ENCODE assay signal across 21 cellular contexts in genomic region chr13:43270043-43270830, GRCh38.
DNase-seq lines count a peak whose midpoint lies in the region; ATAC-seq and TF ChIP-seq lines count a peak whose summit lies in the region.
"Had no signal": no experiment of that assay in that cellular context is flagged by ENCODE, and none has a peak within 500 bp of the region (broad histone marks: within the 10 kb centered on the region; RNA-seq: fewer than 3 reads in every experiment).

No MANE protein-coding gene starts in this region.

- H3K9me3 Mint-ChIP-seq in WTC11: no peaks in the 10 kb centered on the region
- H3K9me3 Mint-ChIP-seq: activated naive CD4-positive, alpha-beta T cell treated with anti-CD3 and anti-CD28 coated beads for 36 hours; natural killer cell; stimulated activated naive B cell treated with anti-CD40 and anti-IgM and Interleukin-4, amounts not matched to agents 10 μg/mL and 1 μg/mL and 100 μg/mL, for 72 hours had no signal

- H3K79me1 ChIP-seq in mesenchymal stem cell (replicated peaks; ENCODE audit: low read length, poor library complexity, severe bottlenecking): no peaks in the 10 kb centered on the region

- POLR2A ChIA-PET in WTC11 (lab: Charles Lee) (no interaction called here), HEK293T (lab: Yijun Ruan, JAX) (no interaction called here)

- H3K23ac ChIP-seq in mesenchymal stem cell (ENCODE audit: low read length in 2 of 2): no peak overlapping the region

- no peaks in the 10 kb centered on the region for H3K9me3 ChIP-seq in mammary epithelial cell (replicated peaks; ENCODE audit: insufficient read depth, low read length)
- H3K9me3 ChIP-seq in breast epithelium: no peaks in the 10 kb centered on the region
- no peaks in the 10 kb centered on the region for H3K9me3 ChIP-seq in mesenchymal stem cell (ENCODE audit: control insufficient read depth, low read length)
- no peaks in the 10 kb centered on the region for H3K9me3 ChIP-seq in smooth muscle cell (replicated peaks; ENCODE audit: low read depth)
- no peaks in the 10 kb centered on the region for H3K9me3 ChIP-seq in Karpas-422 (ENCODE audit: low read length)
- H3K9me3 ChIP-seq: lower lobe of right lung, upper lobe of right lung had no signal

- 94% methylated on average over 4 of the region's 4 CpGs for WGBS in mammary epithelial cell (ENCODE audit: low coverage, missing lambda C conversion rate)
- WGBS in mesenchymal stem cell: 81% methylated on average over 4 of the region's 4 CpGs
- WGBS in smooth muscle cell (ENCODE audit: low lambda C conversion rate): 72% methylated on average over 4 of the region's 4 CpGs

- H3K27ac ChIP-seq in mammary epithelial cell (ENCODE audit: insufficient read depth, low read depth, low read length) (peak overlapping the region; percentile 66), breast epithelium (no peak overlapping the region), mesenchymal stem cell (ENCODE audit: low read length, poor library complexity, severe bottlenecking) (peak overlapping the region; percentile 23), smooth muscle cell (ENCODE audit: low read depth) (peak overlapping the region; percentile 55), Karpas-422 (ENCODE audit: low read length) (no peak overlapping the region)
- H3K27ac ChIP-seq: coronary artery, lower lobe of right lung, upper lobe of right lung had no signal

- H3K4me3 ChIP-seq in mammary epithelial cell (replicated peaks in 1 of 3; ENCODE audit: insufficient read depth in 1 of 3, low read depth in 2 of 3, low read length in 3 of 3) (no peak overlapping the region), breast epithelium (no peak overlapping the region), mesenchymal stem cell (ENCODE audit: insufficient read depth in 1 of 2, low read depth in 1 of 2, low read length in 2 of 2) (no peak overlapping the region), smooth muscle cell (no peak overlapping the region), Karpas-422 (ENCODE audit: low read length) (no peak overlapping the region)
- H3K4me3 ChIP-seq: coronary artery, lower lobe of right lung, upper lobe of right lung had no signal

- H3K27ac Mint-ChIP-seq in WTC11: no peak overlapping the region
- H3K27ac Mint-ChIP-seq: activated naive CD4-positive, alpha-beta T cell treated with anti-CD3 and anti-CD28 coated beads for 36 hours; CD14-positive monocyte; natural killer cell; stimulated activated naive B cell treated with anti-CD40 and anti-IgM and Interleukin-4, amounts not matched to agents 10 μg/mL and 1 μg/mL and 100 μg/mL, for 72 hours had no signal

- peak overlapping the region; percentile 31 for H2AK5ac ChIP-seq in mesenchymal stem cell (ENCODE audit: low read length, severe bottlenecking)

- no peak overlapping the region for H2BK15ac ChIP-seq in mesenchymal stem cell (ENCODE audit: low read depth, poor library complexity, severe bottlenecking)

- H3K36me3 Mint-ChIP-seq in WTC11: no peaks in the 10 kb centered on the region
- H3K36me3 Mint-ChIP-seq: CD14-positive monocyte; natural killer cell; stimulated activated naive B cell treated with anti-CD40 and anti-IgM and Interleukin-4, amounts not matched to agents 10 μg/mL and 1 μg/mL and 100 μg/mL, for 72 hours had no signal

- no peak overlapping the region for H4K8ac ChIP-seq in mesenchymal stem cell (ENCODE audit: low read length)

- peaks cover 2% of the 10 kb centered on the region; the same call in 1 of the 2 replicates for H3K27me3 Mint-ChIP-seq in WTC11 (ENCODE audit: low read depth)

- H3K36me3 ChIP-seq in mammary epithelial cell (ENCODE audit: insufficient read depth, low read length) (no peaks in the 10 kb centered on the region), breast epithelium (no peaks in the 10 kb centered on the region), mesenchymal stem cell (ENCODE audit: control insufficient read depth in 1 of 2, insufficient read depth in 2 of 2, low read depth in 1 of 2, low read length in 2 of 2) (peaks cover 0 to 4% of the 10 kb centered on the region in 2 experiments), smooth muscle cell (ENCODE audit: low read depth) (no peaks in the 10 kb centered on the region), Karpas-422 (ENCODE audit: insufficient read depth, low read length) (no peaks in the 10 kb centered on the region)
- H3K36me3 ChIP-seq: lower lobe of right lung, upper lobe of right lung had no signal

- intact Hi-C loops in mammary epithelial cell (cut with micrococcal nuclease): no loop called here
- intact Hi-C loops in breast epithelium (cut with DNase I; ENCODE audit: low total_unique reads): no loop called here

- no peaks in the 10 kb centered on the region for H3K27me3 ChIP-seq in mammary epithelial cell (ENCODE audit: insufficient read depth, low read length)
- no peaks in the 10 kb centered on the region for H3K27me3 ChIP-seq in breast epithelium
- no peaks in the 10 kb centered on the region for H3K27me3 ChIP-seq in mesenchymal stem cell (ENCODE audit: control insufficient read depth in 1 of 2, insufficient read depth in 1 of 2, low read length in 2 of 2)
- H3K27me3 ChIP-seq in smooth muscle cell (ENCODE audit: low read depth): no peaks in the 10 kb centered on the region
- H3K27me3 ChIP-seq in Karpas-422 (ENCODE audit: low read length): no peaks in the 10 kb centered on the region
- H3K27me3 ChIP-seq: upper lobe of right lung had no signal

- no peak overlapping the region for H3K14ac ChIP-seq in mesenchymal stem cell (ENCODE audit: low read length in 2 of 2)

- peak; percentile 31; the same call in 1 of the 2 replicates for ATAC-seq in WTC11
- ATAC-seq: natural killer cell; stimulated activated naive B cell treated with anti-CD40 and anti-IgM and Interleukin-4, amounts not matched to agents 10 μg/mL and 1 μg/mL and 100 μg/mL, for 72 hours had no signal

- no peaks in the 10 kb centered on the region for H4K20me1 ChIP-seq in mammary epithelial cell (ENCODE audit: insufficient read depth, low read length)
- no peaks in the 10 kb centered on the region for H4K20me1 ChIP-seq in smooth muscle cell (ENCODE audit: low read depth)
- H4K20me1 ChIP-seq in Karpas-422 (ENCODE audit: insufficient read depth, low read depth, low read length): no peaks in the 10 kb centered on the region

- no peak overlapping the region for H3K4me3 Mint-ChIP-seq in WTC11
- H3K4me3 Mint-ChIP-seq: activated naive CD4-positive, alpha-beta T cell treated with anti-CD3 and anti-CD28 coated beads for 36 hours; CD14-positive monocyte; natural killer cell; stimulated activated naive B cell treated with anti-CD40 and anti-IgM and Interleukin-4, amounts not matched to agents 10 μg/mL and 1 μg/mL and 100 μg/mL, for 72 hours had no signal

- H3K79me2 ChIP-seq in mammary epithelial cell (ENCODE audit: insufficient read depth, low read length): no peaks in the 10 kb centered on the region
- no peaks in the 10 kb centered on the region for H3K79me2 ChIP-seq in smooth muscle cell (ENCODE audit: low read depth)
- H3K79me2 ChIP-seq in Karpas-422 (ENCODE audit: low read length): no peaks in the 10 kb centered on the region

- peaks cover 29% of the 10 kb centered on the region for H3K4me1 Mint-ChIP-seq in WTC11
- H3K4me1 Mint-ChIP-seq: CD14-positive monocyte; stimulated activated naive B cell treated with anti-CD40 and anti-IgM and Interleukin-4, amounts not matched to agents 10 μg/mL and 1 μg/mL and 100 μg/mL, for 72 hours had no signal

- in situ Hi-C loops in mammary epithelial cell (cut with MboI; ENCODE audit: low sequenced_read_pairs in 2 of 2): no loop called here

- peak overlapping the region; percentile 39 for H2BK5ac ChIP-seq in mesenchymal stem cell (ENCODE audit: low read depth, low read length, poor library complexity, severe bottlenecking)

- H2BK12ac ChIP-seq in mesenchymal stem cell (ENCODE audit: low read length in 2 of 2): peak overlapping the region in 1 of 2 experiments; percentile 20

- BruUV-seq in mammary epithelial cell (replicated peaks; lab: Mats Ljungman, UMichigan): no TSS peak

- H3K4me1 ChIP-seq in mammary epithelial cell (ENCODE audit: insufficient read depth, low read length) (peaks cover 26% of the 10 kb centered on the region), breast epithelium (no peaks in the 10 kb centered on the region), mesenchymal stem cell (ENCODE audit: control insufficient read depth, insufficient read depth, low read depth, low read length) (peaks cover 13% of the 10 kb centered on the region), smooth muscle cell (ENCODE audit: low read depth) (peaks cover 21% of the 10 kb centered on the region), Karpas-422 (ENCODE audit: low read length) (no peaks in the 10 kb centered on the region)

- dilution Hi-C loops in mammary epithelial cell (cut with HindIII; ENCODE audit: low sequenced_read_pairs): no loop called here

- CTCF ChIA-PET in mammary epithelial cell (lab: Charles Lee; ENCODE audit: low non-redundant PET) (no interaction called here), WTC11 (lab: Charles Lee) (interaction anchor here (1.1 kb wide), 1 partner anchor 154 kb away, joined by 3 read pairs; no protein-coding TSS in a partner anchor), HEK293T (lab: Yijun Ruan, JAX) (no interaction called here)

- no peak for DNase-seq in mammary epithelial cell
- DNase-seq in breast epithelium (ENCODE audit: low spot score in 2 of 2): no peak
- no peak for DNase-seq in WTC11 (ENCODE audit: low spot score)
- peak; percentile 37 for DNase-seq in mesenchymal stem cell
- DNase-seq in smooth muscle cell (lab: John Stamatoyannopoulos, UW; ENCODE audit: unreplicated experiment): no peak
- no peak for DNase-seq in stimulated activated CD8-positive, alpha-beta memory T cell treated with anti-CD3 and anti-CD28 coated beads, Interleukin-4, amount 100 ng/mL, for 48 hours
- DNase-seq in Karpas-422: no peak
- DNase-seq in HEK293T (ENCODE audit: extremely low spot score): no peak
- DNase-seq: ACHN; activated CD4-positive, alpha-beta T cell treated with anti-CD3 and anti-CD28 coated beads, Interleukin-2, amount 50 U/mL, for 48 hours; activated naive CD4-positive, alpha-beta T cell treated with anti-CD3 and anti-CD28 coated beads for 36 hours; activated T-cell treated with anti-CD3 and anti-CD28 coated beads, Interleukin-2, amount 50 U/mL, for 1 hour; aorta; lower lobe of right lung; natural killer cell; NCI-H2171 treated with DMSO at 0.1 percent for 48 hours; stimulated activated CD4-positive, alpha-beta T cell treated with anti-CD3 and anti-CD28 coated beads, Interleukin-15, amount 100 ng/mL, for 24 hours; stimulated activated naive B cell treated with anti-CD40 and anti-IgM and Interleukin-4, amounts not matched to agents 10 μg/mL and 1 μg/mL and 100 μg/mL, for 72 hours; upper lobe of right lung had no signal

- peak overlapping the region in 1 of 2 experiments; percentile 42 for H3K4ac ChIP-seq in mesenchymal stem cell (ENCODE audit: low read depth in 1 of 2, low read length in 2 of 2)

- peak overlapping the region; percentile 66 for H2BK120ac ChIP-seq in mesenchymal stem cell (ENCODE audit: low read depth, low read length)

- H3K9me2 ChIP-seq in Karpas-422 (replicated peaks; ENCODE audit: insufficient read depth, low read length): no peaks in the 10 kb centered on the region

- no peak for TF ChIP-seq POLR2A in breast epithelium (IDR thresholded peaks at IDR 0.05)

- no peak overlapping the region for H4K91ac ChIP-seq in mesenchymal stem cell (ENCODE audit: low read length)

- no peak overlapping the region for H3K9ac ChIP-seq in mammary epithelial cell (ENCODE audit: insufficient read depth, low read length)
- peak overlapping the region; percentile 52 for H3K9ac ChIP-seq in mesenchymal stem cell (ENCODE audit: low read length)
- H3K9ac ChIP-seq in smooth muscle cell (ENCODE audit: low read depth): no peak overlapping the region
- no peak overlapping the region for H3K9ac ChIP-seq in Karpas-422 (ENCODE audit: low read length)

- H3K18ac ChIP-seq in mesenchymal stem cell (ENCODE audit: low read depth in 1 of 2, low read length in 2 of 2): peak overlapping the region in 1 of 2 experiments; percentile 67

- H3K4me2 ChIP-seq in mammary epithelial cell (ENCODE audit: insufficient read depth, low read depth, low read length) (no peak overlapping the region), mesenchymal stem cell (ENCODE audit: low read length, poor library complexity, severe bottlenecking) (no peak overlapping the region), smooth muscle cell (peak overlapping the region; percentile 73), Karpas-422 (ENCODE audit: low read depth, low read length, poor library complexity, severe bottlenecking) (no peak overlapping the region)

- H3F3A ChIP-seq in smooth muscle cell (ENCODE audit: low read depth): peaks cover 21% of the 10 kb centered on the region

- TF ChIP-seq CTCF in mammary epithelial cell (conservative IDR thresholded peaks at IDR 0.05 in 1 of 2, IDR thresholded peaks at IDR 0.05 in 1 of 2; ENCODE audit: extremely low read depth in 1 of 2, insufficient read depth in 1 of 2, low read depth in 1 of 2, low read length in 2 of 2) (no peak), breast epithelium (IDR thresholded peaks at IDR 0.05) (no peak), WTC11 (IDR thresholded peaks at IDR 0.05) (no peak), smooth muscle cell (IDR thresholded peaks at IDR 0.05; ENCODE audit: borderline replicate concordance, insufficient read depth, poor library complexity, severe bottlenecking) (no peak)

- H2AFZ ChIP-seq in mammary epithelial cell (ENCODE audit: low read depth, low read length) (peak overlapping the region; percentile 10), mesenchymal stem cell (ENCODE audit: low read depth, low read length) (peak overlapping the region; percentile 2), smooth muscle cell (ENCODE audit: low read depth) (no peak overlapping the region), Karpas-422 (ENCODE audit: low read length) (no peak overlapping the region)

Comparison
In these comparisons a context has a peak if more than half of its experiments do, and no peak if none do; other contexts are left out.
1. H3K27ac ChIP-seq: peak in mammary epithelial cell (single experiment), mesenchymal stem cell (single experiment) and smooth muscle cell (single experiment); none in breast epithelium (0 of 2) and Karpas-422 (single experiment).
2. H2AFZ ChIP-seq: peak in mammary epithelial cell (single experiment) and mesenchymal stem cell (single experiment); none in smooth muscle cell (single experiment) and Karpas-422 (single experiment).